In the genomic region with DNA sequence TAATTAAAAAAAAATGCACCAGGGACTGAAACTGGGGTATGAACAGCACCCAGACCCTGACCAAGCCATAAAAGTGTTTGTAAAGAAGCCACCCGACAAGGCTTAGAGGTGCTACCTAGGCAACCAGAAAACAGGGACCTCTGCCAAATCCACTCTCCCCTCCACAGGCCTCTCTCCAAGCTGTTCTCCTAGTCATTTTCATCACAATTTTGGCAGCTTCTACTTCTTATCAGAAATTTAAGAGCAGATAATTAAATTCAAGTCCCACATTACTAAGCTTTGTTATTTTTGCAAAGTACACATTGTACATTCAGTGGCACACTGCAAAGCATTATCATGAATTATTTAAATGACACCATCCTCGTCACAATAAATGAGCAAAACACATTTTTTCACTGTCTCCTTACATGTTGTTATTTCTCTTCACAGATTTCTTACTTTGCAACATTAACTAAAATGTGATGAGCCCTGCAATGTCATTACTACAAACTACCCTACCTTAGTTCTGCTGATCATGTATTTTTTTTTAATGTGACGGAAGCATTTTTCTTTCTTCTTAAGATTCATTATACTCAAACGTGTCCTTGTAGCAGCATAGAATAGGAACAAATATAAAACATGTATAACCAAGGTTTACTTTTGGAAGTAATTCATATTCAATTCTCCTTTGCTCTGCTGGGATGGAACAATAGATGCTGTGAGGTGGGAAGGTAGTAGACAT, we compare ENCODE assay signal across 13 cellular contexts. TPM values are rescaled to one million over a fixed set of nuclear protein-coding genes. Genes with fewer than 3 reads are reported as not detected.
DNase-seq lines count a peak whose midpoint lies in the region; ATAC-seq, FAIRE-seq and TF ChIP-seq lines count a peak whose summit lies in the region.
"Had no signal": no experiment of that assay in that cellular context is flagged by ENCODE, and none has a peak within 500 bp of the region (broad histone marks: within the 10 kb centered on the region; RNA-seq: fewer than 3 reads in every experiment).

No MANE protein-coding gene starts in this region.

- no peaks in the 10 kb centered on the region for H3K27me3 Mint-ChIP-seq in astrocyte (ENCODE audit: low read depth, unreplicated experiment)
- H3K27me3 Mint-ChIP-seq: activated naive CD8-positive, alpha-beta T cell treated with anti-CD3 and anti-CD28 coated beads for 36 hours; effector memory CD8-positive, alpha-beta T cell had no signal

- H3K27me3 ChIP-seq in astrocyte (ENCODE audit: insufficient read depth, low read length) = no peaks in the 10 kb centered on the region
- H3K27me3 ChIP-seq: hepatocyte had no signal

- H3K9me3 Mint-ChIP-seq in astrocyte (ENCODE audit: unreplicated experiment) = no peaks in the 10 kb centered on the region
- H3K9me3 Mint-ChIP-seq: activated naive CD8-positive, alpha-beta T cell treated with anti-CD3 and anti-CD28 coated beads for 36 hours; effector memory CD8-positive, alpha-beta T cell had no signal

- H3K27ac ChIP-seq in astrocyte (ENCODE audit: low read depth, low read length) = no peak overlapping the region
- H3K27ac ChIP-seq: hepatocyte had no signal

- H3K36me3 Mint-ChIP-seq in astrocyte (ENCODE audit: low read depth, unreplicated experiment) = peaks cover 2% of the 10 kb centered on the region
- H3K36me3 Mint-ChIP-seq: activated naive CD8-positive, alpha-beta T cell treated with anti-CD3 and anti-CD28 coated beads for 36 hours had no signal

- ATAC-seq in GM21717 (IDR thresholded peaks at IDR 0.05; ENCODE audit: unreplicated experiment) (no peak), GM21360 (IDR thresholded peaks at IDR 0.05; ENCODE audit: unreplicated experiment) (no peak), HG03159 (IDR thresholded peaks at IDR 0.05; ENCODE audit: unreplicated experiment) (no peak)
- ATAC-seq: effector memory CD8-positive, alpha-beta T cell had no signal

- no peak overlapping the region for H3K4me2 ChIP-seq in astrocyte (ENCODE audit: low read length)
- H3K4me2 ChIP-seq: hepatocyte had no signal

- H3K36me3 ChIP-seq in astrocyte (ENCODE audit: insufficient read depth, low read length) = no peaks in the 10 kb centered on the region

- H3K9me3 ChIP-seq in astrocyte (ENCODE audit: insufficient read depth, low read depth, low read length) = no peaks in the 10 kb centered on the region

- no peak for TF ChIP-seq CTCF in astrocyte (IDR thresholded peaks at IDR 0.05; ENCODE audit: insufficient read depth, low read depth, low read length)

- H2AFZ ChIP-seq in astrocyte (ENCODE audit: low read depth, low read length) = no peak overlapping the region
- H2AFZ ChIP-seq: hepatocyte had no signal

- no peaks in the 10 kb centered on the region for H3K79me2 ChIP-seq in astrocyte (ENCODE audit: insufficient read depth, low read length)
- H3K79me2 ChIP-seq: hepatocyte had no signal

- no peak overlapping the region for H3K27ac Mint-ChIP-seq in astrocyte (ENCODE audit: unreplicated experiment)
- H3K27ac Mint-ChIP-seq: activated naive CD8-positive, alpha-beta T cell treated with anti-CD3 and anti-CD28 coated beads for 36 hours; effector memory CD8-positive, alpha-beta T cell had no signal

- H3K4me3 Mint-ChIP-seq in astrocyte (ENCODE audit: unreplicated experiment) = no peak overlapping the region
- H3K4me3 Mint-ChIP-seq: activated naive CD8-positive, alpha-beta T cell treated with anti-CD3 and anti-CD28 coated beads for 36 hours; effector memory CD8-positive, alpha-beta T cell had no signal

- no peak overlapping the region for H3K9ac ChIP-seq in astrocyte (ENCODE audit: low read length)

- no peaks in the 10 kb centered on the region for H3K4me1 ChIP-seq in astrocyte (ENCODE audit: insufficient read depth, low read length)

- H4K20me1 ChIP-seq in astrocyte (ENCODE audit: insufficient read depth, low read length) = no peaks in the 10 kb centered on the region

- FAIRE-seq in astrocyte (lab: Jason Lieb, UNC) (no peak), islet of Langerhans (lab: Jason Lieb, UNC) (peak; percentile 93)
- FAIRE-seq: small intestine had no signal

- H3K4me3 ChIP-seq in astrocyte (ENCODE audit: insufficient read depth, low read depth, low read length) = no peak overlapping the region
- H3K4me3 ChIP-seq: hepatocyte had no signal

- no peaks in the 10 kb centered on the region for H3K4me1 Mint-ChIP-seq in astrocyte (ENCODE audit: low read depth, unreplicated experiment)
- H3K4me1 Mint-ChIP-seq: activated naive CD8-positive, alpha-beta T cell treated with anti-CD3 and anti-CD28 coated beads for 36 hours had no signal

- DNase-seq in DMS 273 (lab: John Stamatoyannopoulos, UW; ENCODE audit: unreplicated experiment) (peak; percentile 96), NCI-H1694 (lab: John Stamatoyannopoulos, UW) (peak; percentile 84), astrocyte (ENCODE audit: low read depth) (peak; percentile 46), NK-92 (lab: John Stamatoyannopoulos, UW; ENCODE audit: unreplicated experiment) (no peak)
- DNase-seq: activated naive CD8-positive, alpha-beta T cell treated with anti-CD3 and anti-CD28 coated beads for 36 hours; effector memory CD8-positive, alpha-beta T cell; small intestine had no signal

RNA-seq across cellular contexts. Expression of a gene that starts 38.1 kb away (rescaled TPM):
- not detected in 2 replicates for total RNA-seq in astrocyte
- total RNA-seq: activated naive CD8-positive, alpha-beta T cell treated with anti-CD3 and anti-CD28 coated beads for 36 hours; hepatocyte; RPMI7951 had no signal
